In the genomic region with DNA sequence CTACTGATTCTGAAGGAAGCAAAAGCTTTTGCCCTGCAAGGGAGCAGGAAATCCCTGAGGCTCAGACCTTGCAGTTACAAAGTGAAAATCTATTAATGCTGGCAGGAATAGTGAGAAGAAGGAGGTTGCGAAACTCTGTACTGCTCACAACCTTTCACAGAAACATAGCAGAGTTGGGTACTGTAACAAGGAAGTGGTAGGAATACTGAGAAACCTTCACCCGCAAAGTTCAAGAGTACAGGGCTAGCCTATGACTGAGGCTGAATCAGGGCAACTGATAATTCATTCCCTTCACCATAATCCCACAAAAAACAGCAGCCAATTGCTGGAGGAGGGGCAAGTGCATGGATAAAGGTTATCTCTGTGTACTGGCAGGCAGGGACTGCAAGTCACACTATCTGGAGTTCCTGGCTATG, we compare ENCODE assay signal across 8 cellular contexts. TPM values are rescaled to one million over a fixed set of nuclear protein-coding genes. Genes with fewer than 3 reads are reported as not detected.
DNase-seq lines count a peak whose midpoint lies in the region; ATAC-seq and TF ChIP-seq lines count a peak whose summit lies in the region.

No MANE protein-coding gene starts in this region.

- H3K27ac Mint-ChIP-seq in neural progenitor cell: no peak overlapping the region

- H3K4me2 ChIP-seq in neural progenitor cell: no peak overlapping the region

- no peaks in the 10 kb centered on the region for H4K20me1 ChIP-seq in neural progenitor cell (ENCODE audit: low read depth)

- H3K27ac ChIP-seq in neural progenitor cell: no peak overlapping the region

- no peak overlapping the region for H2AFZ ChIP-seq in neural progenitor cell (replicated peaks)

- H3K4me3 ChIP-seq in neural progenitor cell: no peak overlapping the region

- peak; percentile 71 for ATAC-seq in GM18520 (IDR thresholded peaks at IDR 0.05; ENCODE audit: unreplicated experiment)
- ATAC-seq in HG02798 (IDR thresholded peaks at IDR 0.05; ENCODE audit: poor library complexity, unreplicated experiment): peak; percentile 89
- peak; percentile 97 for ATAC-seq in left lobe of liver

- no peaks in the 10 kb centered on the region for H3K27me3 Mint-ChIP-seq in neural progenitor cell (ENCODE audit: insufficient read depth, low read depth)

- H3K9me3 ChIP-seq in neural progenitor cell (ENCODE audit: low read depth): no peaks in the 10 kb centered on the region

- no peaks in the 10 kb centered on the region for H3K36me3 Mint-ChIP-seq in neural progenitor cell

- H3K9me3 Mint-ChIP-seq in neural progenitor cell: no peaks in the 10 kb centered on the region

- DNase-seq in NOMO-1 treated with dmso at 0.1 percent for 144 hours (lab: John Stamatoyannopoulos, UW; ENCODE audit: unreplicated experiment) (peak; percentile 10), left lobe of liver (ENCODE audit: low spot score) (peak; percentile 61), neural progenitor cell (ENCODE audit: low spot score) (no peak), DMS114 treated with DMSO at 0.1 percent for 48 hours (lab: John Stamatoyannopoulos, UW; ENCODE audit: unreplicated experiment) (no peak), activated T-cell treated with anti-CD3 and anti-CD28 coated beads for 4 hours (no peak), NCI-H82 treated with DMSO at 0.1 percent for 48 hours (lab: John Stamatoyannopoulos, UW; ENCODE audit: unreplicated experiment) (no peak)

- no peaks in the 10 kb centered on the region for H3K4me1 Mint-ChIP-seq in neural progenitor cell

- H3K27me3 ChIP-seq in neural progenitor cell: no peaks in the 10 kb centered on the region

- H3F3A ChIP-seq in neural progenitor cell (ENCODE audit: low read depth): no peaks in the 10 kb centered on the region

- no peaks in the 10 kb centered on the region for H3K36me3 ChIP-seq in neural progenitor cell

- no peak overlapping the region for H3K4me3 Mint-ChIP-seq in neural progenitor cell

- H3K79me2 ChIP-seq in neural progenitor cell (ENCODE audit: low read depth): no peaks in the 10 kb centered on the region

- no peaks in the 10 kb centered on the region for H3K4me1 ChIP-seq in neural progenitor cell

- TF ChIP-seq CTCF in neural progenitor cell (IDR thresholded peaks at IDR 0.05): no peak

- H3K9ac ChIP-seq in neural progenitor cell: no peak overlapping the region

RNA-seq across cellular contexts. Expression of a gene that starts 23.9 kb away (rescaled TPM):
- total RNA-seq in left lobe of liver (35.2 TPM), neural progenitor cell (ENCODE audit: low replicate concordance) (52.7 and 70.1 TPM in 2 replicates)

Comparison
In these comparisons a context has a peak if more than half of its experiments do, and no peak if none do; other contexts are left out.
1. DNase-seq: peak in NOMO-1 treated with dmso at 0.1 percent for 144 hours (single experiment) and left lobe of liver (single experiment); none in neural progenitor cell (single experiment), DMS114 treated with DMSO at 0.1 percent for 48 hours (single experiment), activated T-cell treated with anti-CD3 and anti-CD28 coated beads for 4 hours (single experiment) and NCI-H82 treated with DMSO at 0.1 percent for 48 hours (single experiment).
2. Peak in every context shown above with its lines, with median percentiles within 50 percentile points of each other: ATAC-seq.